Comparison of ENCODE assay signal across 1 cellular context in genomic region chr10:127992376-127992775, GRCh38.
TF ChIP-seq lines count a peak whose summit lies in the region.

No MANE protein-coding gene starts in this region.

TF ChIP-seq in endothelial cell of umbilical vein, 7 proteins besides CTCF, POLR2A, EP300 and RAD21 (continued from another document):
- no peak for TF ChIP-seq POLR2AphosphoS5 (IDR thresholded peaks at IDR 0.05; ENCODE audit: insufficient read depth, low read depth, low read length)
- TF ChIP-seq MYC (IDR thresholded peaks at IDR 0.05; ENCODE audit: low read depth, low read length): no peak
- no peak for TF ChIP-seq FOS (IDR thresholded peaks at IDR 0.05; ENCODE audit: borderline replicate concordance, insufficient read depth, low read length)
- no peak for TF ChIP-seq EZH2 (IDR thresholded peaks at IDR 0.05; ENCODE audit: borderline replicate concordance, low read depth, low read length, severe bottlenecking)
